13 cellular contexts compared by ENCODE assay signal in the genomic region with DNA sequence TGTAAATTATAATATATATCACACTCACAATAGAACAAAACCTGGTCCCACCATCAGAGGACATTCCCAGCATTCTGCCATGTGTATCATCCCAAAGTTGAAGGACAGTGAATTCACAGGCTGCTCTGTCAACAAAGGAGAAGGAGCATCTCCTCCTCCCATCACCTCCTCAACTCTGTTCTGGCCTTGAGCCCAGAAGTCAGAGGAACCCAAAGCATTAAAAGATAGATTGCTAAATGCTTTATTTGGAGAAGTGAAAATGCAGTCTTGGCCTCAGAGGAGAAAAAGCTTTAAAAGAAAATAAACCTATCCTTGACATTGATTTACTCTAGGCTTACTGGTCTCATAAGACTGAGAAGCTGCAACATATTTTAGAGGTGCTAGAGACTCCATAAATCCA.
"Had no signal": no experiment of that assay in that cellular context is flagged by ENCODE, and none has a peak within 500 bp of the region (broad histone marks: within the 10 kb centered on the region; RNA-seq: fewer than 3 reads in every experiment).

No MANE protein-coding gene starts in this region.

- H3K4me3 Mint-ChIP-seq: activated B cell treated with CpG ODN at 0.5 μM for 24 hours; activated CD4-positive, alpha-beta memory T cell treated with anti-CD3 and anti-CD28 coated beads, Interleukin-2, amount 10 ng/mL, durations not matched to agents 7 days and 5 days; activated CD8-positive, alpha-beta memory T cell treated with anti-CD3 and anti-CD28 coated beads, Interleukin-2, amount 10 ng/mL, durations not matched to agents 7 days and 5 days; activated naive CD8-positive, alpha-beta T cell treated with anti-CD3 and anti-CD28 coated beads for 36 hours; effector memory CD8-positive, alpha-beta T cell; nephron progenitor cell; T-helper 2 cell treated with Interferon-gamma antibody and Interleukin-4, amounts not matched to agents 5 μg/mL and 100 μg/mL, for 36 hours had no signal

- H3K9me3 Mint-ChIP-seq: activated B cell treated with CpG ODN at 0.5 μM for 24 hours; activated CD4-positive, alpha-beta memory T cell treated with anti-CD3 and anti-CD28 coated beads, Interleukin-2, amount 10 ng/mL, durations not matched to agents 7 days and 5 days; activated naive CD8-positive, alpha-beta T cell treated with anti-CD3 and anti-CD28 coated beads for 36 hours; effector memory CD8-positive, alpha-beta T cell; nephron progenitor cell; T-helper 2 cell treated with Interferon-gamma antibody and Interleukin-4, amounts not matched to agents 5 μg/mL and 100 μg/mL, for 36 hours had no signal

- DNase-seq: activated B cell treated with CpG ODN at 0.5 μM for 24 hours; activated CD4-positive, alpha-beta memory T cell treated with anti-CD3 and anti-CD28 coated beads, Interleukin-2, amount 10 ng/mL, durations not matched to agents 7 days and 5 days; activated CD4-positive, alpha-beta T cell treated with anti-CD3 and anti-CD28 coated beads for 4 hours; activated CD8-positive, alpha-beta memory T cell treated with anti-CD3 and anti-CD28 coated beads, Interleukin-2, amount 10 ng/mL, durations not matched to agents 7 days and 5 days; activated naive CD4-positive, alpha-beta T cell; activated naive CD8-positive, alpha-beta T cell treated with anti-CD3 and anti-CD28 coated beads for 36 hours; caudate nucleus; effector memory CD8-positive, alpha-beta T cell; esophagus squamous epithelium; nephron progenitor cell; stimulated activated naive CD8-positive, alpha-beta T cell treated with anti-CD3 and anti-CD28 coated beads, Interleukin-15, Interleukin-2, amounts not matched to agents 100 U/mL and 50 U/mL, for 24 hours had no signal

- H3K27ac ChIP-seq: esophagus squamous epithelium, tibial artery had no signal

- H3K4me3 ChIP-seq: esophagus squamous epithelium, tibial artery had no signal

- H3K9me3 ChIP-seq: esophagus squamous epithelium, tibial artery had no signal

- H3K36me3 Mint-ChIP-seq: activated CD8-positive, alpha-beta memory T cell treated with anti-CD3 and anti-CD28 coated beads, Interleukin-2, amount 10 ng/mL, durations not matched to agents 7 days and 5 days; activated naive CD8-positive, alpha-beta T cell treated with anti-CD3 and anti-CD28 coated beads for 36 hours had no signal

- H3K27me3 ChIP-seq: esophagus squamous epithelium, tibial artery had no signal

- H3K27me3 Mint-ChIP-seq: activated B cell treated with CpG ODN at 0.5 μM for 24 hours; activated CD4-positive, alpha-beta memory T cell treated with anti-CD3 and anti-CD28 coated beads, Interleukin-2, amount 10 ng/mL, durations not matched to agents 7 days and 5 days; activated naive CD8-positive, alpha-beta T cell treated with anti-CD3 and anti-CD28 coated beads for 36 hours had no signal

- H3K27ac Mint-ChIP-seq: activated B cell treated with CpG ODN at 0.5 μM for 24 hours; activated CD4-positive, alpha-beta memory T cell treated with anti-CD3 and anti-CD28 coated beads, Interleukin-2, amount 10 ng/mL, durations not matched to agents 7 days and 5 days; activated CD8-positive, alpha-beta memory T cell treated with anti-CD3 and anti-CD28 coated beads, Interleukin-2, amount 10 ng/mL, durations not matched to agents 7 days and 5 days; activated naive CD8-positive, alpha-beta T cell treated with anti-CD3 and anti-CD28 coated beads for 36 hours; effector memory CD8-positive, alpha-beta T cell; nephron progenitor cell; T-helper 2 cell treated with Interferon-gamma antibody and Interleukin-4, amounts not matched to agents 5 μg/mL and 100 μg/mL, for 36 hours had no signal

- H3K4me1 Mint-ChIP-seq: activated CD4-positive, alpha-beta memory T cell treated with anti-CD3 and anti-CD28 coated beads, Interleukin-2, amount 10 ng/mL, durations not matched to agents 7 days and 5 days; activated CD8-positive, alpha-beta memory T cell treated with anti-CD3 and anti-CD28 coated beads, Interleukin-2, amount 10 ng/mL, durations not matched to agents 7 days and 5 days had no signal

- ATAC-seq: activated CD8-positive, alpha-beta memory T cell treated with anti-CD3 and anti-CD28 coated beads, Interleukin-2, amount 10 ng/mL, durations not matched to agents 7 days and 5 days; effector memory CD8-positive, alpha-beta T cell; stimulated activated naive CD8-positive, alpha-beta T cell treated with anti-CD3 and anti-CD28 coated beads, Interleukin-15, Interleukin-2, amounts not matched to agents 100 U/mL and 50 U/mL, for 24 hours had no signal

- H3K4me1 ChIP-seq: tibial artery had no signal

- H3K36me3 ChIP-seq: esophagus squamous epithelium, tibial artery had no signal
